ENCODE assay signal across 8 cellular contexts in the genomic region with DNA sequence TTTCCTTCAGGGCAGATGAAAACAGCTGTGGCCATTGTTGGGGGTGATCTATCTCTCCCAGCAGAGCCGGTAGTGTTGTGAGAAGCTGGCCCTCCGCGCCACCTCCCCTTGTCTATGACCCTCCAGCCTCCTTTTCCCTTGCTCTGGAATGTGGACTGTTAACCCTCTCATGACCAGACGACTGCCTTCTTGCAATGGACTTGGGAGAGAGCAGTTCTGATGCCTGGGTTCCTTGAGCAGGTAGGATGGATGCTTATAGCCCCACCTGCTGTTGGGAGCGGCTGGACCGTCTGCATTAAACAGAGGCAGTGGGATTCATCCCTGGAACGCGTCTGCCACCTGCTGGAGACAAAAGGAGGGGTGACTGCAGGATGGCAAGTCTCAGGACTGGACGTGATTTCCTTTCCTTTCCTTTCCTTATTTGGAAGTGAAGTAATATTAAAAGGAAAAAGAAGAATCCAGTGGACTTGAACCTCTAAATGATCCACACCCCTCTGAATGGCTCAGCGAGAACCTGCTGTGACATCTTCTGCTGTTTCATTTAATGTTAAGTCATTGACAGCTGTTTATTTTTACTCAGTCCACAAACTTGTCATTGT. TPM values are rescaled to one million over a fixed set of nuclear protein-coding genes. Genes with fewer than 3 reads are reported as not detected.
DNase-seq lines count a peak whose midpoint lies in the region; ATAC-seq and TF ChIP-seq lines count a peak whose summit lies in the region.

No MANE protein-coding gene starts in this region.

- TF ChIP-seq CTCF in HL-60 (IDR thresholded peaks at IDR 0.05; ENCODE audit: insufficient read depth, low read length) (peak; percentile 99), right lobe of liver (IDR thresholded peaks at IDR 0.05) (peak; percentile 99 to 100 (median 100))

- peak; percentile 95 for DNase-seq in DMS 273 (lab: John Stamatoyannopoulos, UW; ENCODE audit: unreplicated experiment)
- peak; percentile 71 to 90 for DNase-seq in HL-60 (ENCODE audit: low read depth in 1 of 2, low spot score in 1 of 2)
- peak; percentile 89 for DNase-seq in NCI-H748 treated with DMSO at 0.1 percent for 48 hours (lab: John Stamatoyannopoulos, UW)
- DNase-seq in activated CD4-positive, alpha-beta T cell treated with anti-CD3 and anti-CD28 coated beads, Interleukin-2, amount 50 U/mL, for 24 hours (ENCODE audit: low read depth in 1 of 2, low spot score in 1 of 2), result peak; percentile 81 to 88
- DNase-seq in dermis microvascular lymphatic vessel endothelial cell (ENCODE audit: low read depth in 2 of 2), result peak; percentile 76 to 90
- peak; percentile 92 for DNase-seq in right lobe of liver
- DNase-seq in stimulated activated CD4-positive, alpha-beta T cell treated with anti-CD3 and anti-CD28 coated beads, TNF-alpha, amount 100 ng/mL, for 24 hours (ENCODE audit: low read depth in 3 of 3), result peak; percentile 78 to 92 (median 90)

- peaks cover 0 to 2% (median 0%) of the 10 kb centered on the region in 4 donors for H3K36me3 ChIP-seq in right lobe of liver

- H3K4me3 ChIP-seq in HL-60 (replicated peaks; ENCODE audit: insufficient read depth, low read length), result no peak overlapping the region
- H3K4me3 ChIP-seq in right lobe of liver, result no peak overlapping the region

- TF ChIP-seq POLR2A in right lobe of liver (IDR thresholded peaks at IDR 0.05), result no peak

- ATAC-seq in right lobe of liver (peak; percentile 97 to 100 (median 98)), HG02938 (IDR thresholded peaks at IDR 0.05; ENCODE audit: unreplicated experiment) (no peak)

- peaks cover 0 to 2% (median 0%) of the 10 kb centered on the region in 4 donors for H3K4me1 ChIP-seq in right lobe of liver

- peaks cover 22% of the 10 kb centered on the region for H3K27me3 ChIP-seq in HL-60 (ENCODE audit: insufficient read depth, poor library complexity, severe bottlenecking)
- H3K27me3 ChIP-seq in right lobe of liver, result peaks cover 0 to 4% of the 10 kb centered on the region in 2 donors

- intact Hi-C loops in right lobe of liver (cut with DNase I), result loop anchor here in 1 of 2 donors (10.0 kb wide), 1 partner anchor 84 kb away; the partner anchor contains the start of gene CD300LG

- no peak overlapping the region for H3K27ac ChIP-seq in HL-60 (replicated peaks)
- no peak overlapping the region for H3K27ac ChIP-seq in right lobe of liver

- WGBS in right lobe of liver (ENCODE audit: insufficient coverage, low coverage, low lambda C conversion rate, missing lambda C conversion rate), result 2% methylated on average over 8 of the region's 10 CpGs

- H3K9me3 ChIP-seq in right lobe of liver, result no peaks in the 10 kb centered on the region

RNA-seq across cellular contexts. Expression of gene SOST, which starts 1.8 kb away (rescaled TPM):
- total RNA-seq in dermis microvascular lymphatic vessel endothelial cell (not detected in 2 replicates), right lobe of liver (not detected)

RNA-seq across cellular contexts. Expression of gene DUSP3, which starts 18.4 kb away (rescaled TPM):
- total RNA-seq in dermis microvascular lymphatic vessel endothelial cell, result 48.5 and 90.3 TPM in 2 replicates
- total RNA-seq in right lobe of liver, result 10 to 100 TPM; 75.1 to 97.2 (median 87.7) TPM

RNA-seq across cellular contexts. Expression of gene CFAP97D1, which starts 19.9 kb away (rescaled TPM):
- total RNA-seq in dermis microvascular lymphatic vessel endothelial cell (under 0.01 TPM in 1 of 2 replicates, not detected in the other), right lobe of liver (not detected)
